Comparison of ENCODE assay signal across 1 cellular context in genomic region chr5:80083115-80083890, GRCh38.
A peak's percentile ranks its signal among the peaks of the same experiment; 100 is the strongest.
TF ChIP-seq lines count a peak whose summit lies in the region.

No MANE protein-coding gene starts in this region.

TF ChIP-seq in K562, 482 proteins besides CTCF, POLR2A, EP300 and RAD21 (continued from another document):
- TF ChIP-seq, protein P1, sequence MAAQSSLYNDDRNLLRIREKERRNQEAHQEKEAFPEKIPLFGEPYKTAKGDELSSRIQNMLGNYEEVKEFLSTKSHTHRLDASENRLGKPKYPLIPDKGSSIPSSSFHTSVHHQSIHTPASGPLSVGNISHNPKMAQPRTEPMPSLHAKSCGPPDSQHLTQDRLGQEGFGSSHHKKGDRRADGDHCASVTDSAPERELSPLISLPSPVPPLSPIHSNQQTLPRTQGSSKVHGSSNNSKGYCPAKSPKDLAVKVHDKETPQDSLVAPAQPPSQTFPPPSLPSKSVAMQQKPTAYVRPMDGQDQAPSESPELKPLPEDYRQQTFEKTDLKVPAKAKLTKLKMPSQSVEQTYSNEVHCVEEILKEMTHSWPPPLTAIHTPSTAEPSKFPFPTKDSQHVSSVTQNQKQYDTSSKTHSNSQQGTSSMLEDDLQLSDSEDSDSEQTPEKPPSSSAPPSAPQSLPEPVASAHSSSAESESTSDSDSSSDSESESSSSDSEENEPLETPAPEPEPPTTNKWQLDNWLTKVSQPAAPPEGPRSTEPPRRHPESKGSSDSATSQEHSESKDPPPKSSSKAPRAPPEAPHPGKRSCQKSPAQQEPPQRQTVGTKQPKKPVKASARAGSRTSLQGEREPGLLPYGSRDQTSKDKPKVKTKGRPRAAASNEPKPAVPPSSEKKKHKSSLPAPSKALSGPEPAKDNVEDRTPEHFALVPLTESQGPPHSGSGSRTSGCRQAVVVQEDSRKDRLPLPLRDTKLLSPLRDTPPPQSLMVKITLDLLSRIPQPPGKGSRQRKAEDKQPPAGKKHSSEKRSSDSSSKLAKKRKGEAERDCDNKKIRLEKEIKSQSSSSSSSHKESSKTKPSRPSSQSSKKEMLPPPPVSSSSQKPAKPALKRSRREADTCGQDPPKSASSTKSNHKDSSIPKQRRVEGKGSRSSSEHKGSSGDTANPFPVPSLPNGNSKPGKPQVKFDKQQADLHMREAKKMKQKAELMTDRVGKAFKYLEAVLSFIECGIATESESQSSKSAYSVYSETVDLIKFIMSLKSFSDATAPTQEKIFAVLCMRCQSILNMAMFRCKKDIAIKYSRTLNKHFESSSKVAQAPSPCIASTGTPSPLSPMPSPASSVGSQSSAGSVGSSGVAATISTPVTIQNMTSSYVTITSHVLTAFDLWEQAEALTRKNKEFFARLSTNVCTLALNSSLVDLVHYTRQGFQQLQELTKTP (IDR thresholded peaks at IDR 0.05; ENCODE audit: low read depth in 1 of 2, partially characterized antibody in 2 of 2): no peak
- no peak for TF ChIP-seq ILK (tag; IDR thresholded peaks at IDR 0.05; ENCODE audit: borderline replicate concordance, low read depth)
- peak; percentile 82 for TF ChIP-seq ARID3A (IDR thresholded peaks at IDR 0.05; ENCODE audit: borderline replicate concordance, low read depth, low read length)
- no peak for TF ChIP-seq TRIM24 (IDR thresholded peaks at IDR 0.05)
- TF ChIP-seq ZNF212 (CRISPR knock-in tag; IDR thresholded peaks at IDR 0.05): no peak
- TF ChIP-seq ZNF766 (CRISPR knock-in tag; conservative IDR thresholded peaks at IDR 0.05): 0 out of 2 replicates have a peak, but pooled peaks have one; percentile 24
- no peak for TF ChIP-seq POLR3G (IDR thresholded peaks at IDR 0.05; ENCODE audit: extremely low read depth, insufficient read length, insufficient replicate concordance)
- TF ChIP-seq KDM4B (IDR thresholded peaks at IDR 0.05; ENCODE audit: borderline replicate concordance in 2 of 2, low read depth in 1 of 2): no peak
- no peak for TF ChIP-seq KLF13 (tag; IDR thresholded peaks at IDR 0.05; ENCODE audit: borderline replicate concordance, low read depth)
- TF ChIP-seq CHD2 (IDR thresholded peaks at IDR 0.05; ENCODE audit: low read depth, low read length): no peak
- no peak for TF ChIP-seq POLR2G (IDR thresholded peaks at IDR 0.05; ENCODE audit: low read depth, low read length)
- no peak for TF ChIP-seq MAFF (IDR thresholded peaks at IDR 0.05; ENCODE audit: low read length)
- no peak for TF ChIP-seq HLTF (IDR thresholded peaks at IDR 0.05)
